15 cellular contexts compared by ENCODE assay signal in genomic region chr6:6969761-6970223, GRCh38.
DNase-seq lines count a peak whose midpoint lies in the region; ATAC-seq, FAIRE-seq and TF ChIP-seq lines count a peak whose summit lies in the region.
"Had no signal": no experiment of that assay in that cellular context is flagged by ENCODE, and none has a peak within 500 bp of the region (broad histone marks: within the 10 kb centered on the region; RNA-seq: fewer than 3 reads in every experiment).

No MANE protein-coding gene starts in this region.

- no peak for ATAC-seq in GM19397 (IDR thresholded peaks at IDR 0.05; ENCODE audit: unreplicated experiment)
- ATAC-seq: activated T-cell treated with anti-CD3 and anti-CD28 coated beads, Interleukin-2, amount 50 U/mL, for 4 hours; left cardiac atrium; Panc1 had no signal

- no peaks in the 10 kb centered on the region for H3K9me3 ChIP-seq in transverse colon
- H3K9me3 ChIP-seq: upper lobe of left lung had no signal

- WGBS in transverse colon (ENCODE audit: low coverage in 1 of 2), 2 donors, result 52 to 72% methylated on average over 3 to 10 of the region's 10 CpGs

- peak; percentile 54 for TF ChIP-seq POLR2A in transverse colon (IDR thresholded peaks at IDR 0.05)

- intact Hi-C loops in transverse colon (cut with DNase I; ENCODE audit: low total_unique reads), result no loop called here

- TF ChIP-seq EP300 in transverse colon (IDR thresholded peaks at IDR 0.05; ENCODE audit: low read depth), result no peak

- TF ChIP-seq CTCF in kidney epithelial cell (IDR thresholded peaks at IDR 0.05; ENCODE audit: insufficient read depth, low read length, poor library complexity, severe bottlenecking) (peak; percentile 3), transverse colon (IDR thresholded peaks at IDR 0.05) (no peak)

- H3K4me1 ChIP-seq in transverse colon, result peaks cover 0 to 22% (median 8%) of the 10 kb centered on the region in 4 donors
- H3K4me1 ChIP-seq: upper lobe of left lung had no signal

- peak overlapping the region; percentile 69 to 80 (median 73) for H3K27ac ChIP-seq in transverse colon
- H3K27ac ChIP-seq: upper lobe of left lung, WERI-Rb-1 had no signal

- peak; percentile 19 to 70 (median 27) for DNase-seq in NCI-H1417 (lab: John Stamatoyannopoulos, UW)
- no peak for DNase-seq in NCI-H1417 treated with DMSO at 0.1 percent for 48 hours (lab: John Stamatoyannopoulos, UW)
- DNase-seq in RCC 7860 (ENCODE audit: low spot score), result peak; percentile 43
- peak; percentile 85 for DNase-seq in kidney epithelial cell (ENCODE audit: low read depth)
- DNase-seq in transverse colon, result peak; percentile 89
- DNase-seq in NK-92 treated with Interleukin-12 subunit alpha and Interleukin-12 subunit beta, amount 100 ng/mL, for 24 hours (lab: John Stamatoyannopoulos, UW), result no peak
- DNase-seq in putamen (ENCODE audit: low spot score), result no peak
- DNase-seq: 8988T; activated T-cell treated with anti-CD3 and anti-CD28 coated beads, Interleukin-2, amount 50 U/mL, for 4 hours; Karpas-422; left cardiac atrium; WERI-Rb-1 had no signal

- H3K36me3 ChIP-seq in kidney epithelial cell (ENCODE audit: control insufficient read depth, insufficient read depth, low read length), result no peaks in the 10 kb centered on the region
- no peaks in the 10 kb centered on the region for H3K36me3 ChIP-seq in transverse colon
- H3K36me3 ChIP-seq: upper lobe of left lung, WERI-Rb-1 had no signal

- no peak overlapping the region for H3K4me3 ChIP-seq in kidney epithelial cell (ENCODE audit: low read depth, low read length)
- H3K4me3 ChIP-seq in transverse colon, result peak overlapping the region in 1 of 4 donors; percentile 20
- H3K4me3 ChIP-seq: upper lobe of left lung had no signal

- no peaks in the 10 kb centered on the region for H3K27me3 ChIP-seq in kidney epithelial cell (ENCODE audit: control insufficient read depth, insufficient read depth, low read length)
- no peaks in the 10 kb centered on the region for H3K27me3 ChIP-seq in transverse colon
- H3K27me3 ChIP-seq: upper lobe of left lung had no signal

- in situ Hi-C loops in transverse colon (cut with MboI; ENCODE audit: low pct_ligation_motif_present in 1 of 4, low pct_unique_long_range_greater_than_20kb in 1 of 4, low sequenced_read_pairs in 3 of 4), result no loop called here

- no peak for FAIRE-seq in RCC 7860 (lab: Jason Lieb, UNC)

Comparison
In these comparisons a context has a peak if more than half of its experiments do, and no peak if none do; other contexts are left out.
1. DNase-seq: peak in NCI-H1417 (3 of 3), RCC 7860 (single experiment), kidney epithelial cell (single experiment) and transverse colon (single experiment); none in NCI-H1417 treated with DMSO at 0.1 percent for 48 hours (single experiment), NK-92 treated with Interleukin-12 subunit alpha and Interleukin-12 subunit beta, amount 100 ng/mL, for 24 hours (single experiment) and putamen (single experiment).